15 cellular contexts compared by ENCODE assay signal in the genomic region with DNA sequence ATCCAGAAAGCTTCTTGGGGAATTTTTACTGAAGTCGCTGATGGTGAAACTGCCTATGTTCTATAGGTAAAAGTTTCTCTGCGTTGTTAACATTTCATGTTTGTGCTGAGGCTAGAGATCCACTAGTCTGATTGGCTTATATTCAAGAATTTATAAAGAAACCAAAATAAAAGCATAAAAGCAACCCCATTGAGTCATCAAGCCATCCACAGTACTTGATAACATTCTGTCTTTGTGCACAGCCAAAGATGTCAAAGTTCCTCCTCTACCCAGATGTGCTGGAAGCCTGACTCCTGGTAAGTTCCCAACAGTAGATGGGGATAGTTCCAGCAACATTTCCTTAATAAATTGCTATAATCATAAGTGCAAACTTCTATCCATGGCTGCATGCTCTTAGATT.
DNase-seq lines count a peak whose midpoint lies in the region; ATAC-seq and TF ChIP-seq lines count a peak whose summit lies in the region.
"Had no signal": no experiment of that assay in that cellular context is flagged by ENCODE, and none has a peak within 500 bp of the region (broad histone marks: within the 10 kb centered on the region; RNA-seq: fewer than 3 reads in every experiment).

No MANE protein-coding gene starts in this region.

- ATAC-seq in mucosa of descending colon (peak; percentile 43), GM18858 (IDR thresholded peaks at IDR 0.05; ENCODE audit: unreplicated experiment) (no peak), GM21360 (IDR thresholded peaks at IDR 0.05; ENCODE audit: unreplicated experiment) (no peak)
- ATAC-seq: activated T-cell treated with anti-CD3 and anti-CD28 coated beads, Interleukin-2, amount 50 U/mL, for 4 hours had no signal

- TF ChIP-seq EP300 in stomach (IDR thresholded peaks at IDR 0.05), result no peak

- H3K36me3 ChIP-seq in mucosa of descending colon (ENCODE audit: low read depth) (no peaks in the 10 kb centered on the region), stomach (no peaks in the 10 kb centered on the region)
- H3K36me3 ChIP-seq: vagina had no signal

- no peaks in the 10 kb centered on the region for H3K9me3 ChIP-seq in mucosa of descending colon
- no peaks in the 10 kb centered on the region for H3K9me3 ChIP-seq in stomach
- H3K9me3 ChIP-seq: SJSA1, vagina had no signal

- no peaks in the 10 kb centered on the region for H3K27me3 ChIP-seq in stomach
- H3K27me3 ChIP-seq: SJSA1, vagina had no signal

- H3K27ac ChIP-seq in stomach, result no peak overlapping the region
- H3K27ac ChIP-seq: SJSA1, vagina had no signal

- WGBS in stomach, 5 donors, result 65 to 79% (median 77%) methylated on average over 2 of the region's 2 CpGs

- intact Hi-C loops in mucosa of descending colon (cut with DNase I, micrococcal nuclease) (no loop called here), stomach (cut with DNase I; ENCODE audit: low total_unique reads) (no loop called here)

- TF ChIP-seq CTCF in mucosa of descending colon (IDR thresholded peaks at IDR 0.05) (no peak), stomach (IDR thresholded peaks at IDR 0.05) (no peak)

- TF ChIP-seq POLR2A in stomach (IDR thresholded peaks at IDR 0.05), result no peak

- no peak overlapping the region for H3K4me3 ChIP-seq in mucosa of descending colon
- H3K4me3 ChIP-seq in stomach, result no peak overlapping the region
- H3K4me3 ChIP-seq: SJSA1, vagina had no signal

- H3K4me1 ChIP-seq in mucosa of descending colon (ENCODE audit: low read depth) (no peaks in the 10 kb centered on the region), stomach (peaks cover 4 to 28% (median 20%) of the 10 kb centered on the region in 4 donors)

- DNase-seq in AG08396 (ENCODE audit: low spot score) (peak; percentile 55), M059J (ENCODE audit: low read depth) (peak; percentile 80), fibroblast of gingiva (ENCODE audit: low read depth) (peak; percentile 87), mucosa of descending colon (no peak), middle frontal gyrus (ENCODE audit: extremely low spot score, low spot score) (no peak), stomach (no peak)
- DNase-seq: activated T-cell treated with anti-CD3 and anti-CD28 coated beads, Interleukin-2, amount 50 U/mL, for 4 hours; erythroblast; islet precursor cell; Karpas-422; NCI-H187 had no signal

Comparison
In these comparisons a context has a peak if more than half of its experiments do, and no peak if none do; other contexts are left out.
1. DNase-seq: peak in AG08396 (single experiment), M059J (single experiment) and fibroblast of gingiva (single experiment); none in mucosa of descending colon (0 of 3), middle frontal gyrus (single experiment) and stomach (single experiment).